ENCODE assay signal across 21 cellular contexts in genomic region chr3:63946753-63947152, GRCh38. TPM values are rescaled to one million over a fixed set of nuclear protein-coding genes. Genes with fewer than 3 reads are reported as not detected.
DNase-seq lines count a peak whose midpoint lies in the region; ATAC-seq and TF ChIP-seq lines count a peak whose summit lies in the region.
"Had no signal": no experiment of that assay in that cellular context is flagged by ENCODE, and none has a peak within 500 bp of the region (broad histone marks: within the 10 kb centered on the region; RNA-seq: fewer than 3 reads in every experiment).

No MANE protein-coding gene starts in this region.

- no peaks in the 10 kb centered on the region for H3K9me3 Mint-ChIP-seq in activated CD4-positive, alpha-beta T cell treated with anti-CD3 and anti-CD28 coated beads, Interleukin-2, amount 10 ng/mL, durations not matched to agents 7 days and 5 days
- no peaks in the 10 kb centered on the region for H3K9me3 Mint-ChIP-seq in CD8-positive, alpha-beta T cell
- no peaks in the 10 kb centered on the region for H3K9me3 Mint-ChIP-seq in chondrocyte (ENCODE audit: low read depth)
- H3K9me3 Mint-ChIP-seq in natural killer cell treated with Interleukin-12 subunit alpha and Interleukin-12 subunit beta and Interleukin-15 and Interleukin-18, amount 100 ng/mL, for 72 hours: no peaks in the 10 kb centered on the region

- H3K27me3 Mint-ChIP-seq in activated CD4-positive, alpha-beta T cell treated with anti-CD3 and anti-CD28 coated beads, Interleukin-2, amount 10 ng/mL, durations not matched to agents 7 days and 5 days: no peaks in the 10 kb centered on the region
- H3K27me3 Mint-ChIP-seq in CD8-positive, alpha-beta T cell (ENCODE audit: low read depth): no peaks in the 10 kb centered on the region
- no peaks in the 10 kb centered on the region for H3K27me3 Mint-ChIP-seq in chondrocyte (ENCODE audit: low read depth)
- no peaks in the 10 kb centered on the region for H3K27me3 Mint-ChIP-seq in natural killer cell treated with Interleukin-12 subunit alpha and Interleukin-12 subunit beta and Interleukin-15 and Interleukin-18, amount 100 ng/mL, for 72 hours

- H3K4me3 Mint-ChIP-seq in activated CD4-positive, alpha-beta T cell treated with anti-CD3 and anti-CD28 coated beads, Interleukin-2, amount 10 ng/mL, durations not matched to agents 7 days and 5 days: no peak overlapping the region
- no peak overlapping the region for H3K4me3 Mint-ChIP-seq in CD8-positive, alpha-beta T cell
- no peak overlapping the region for H3K4me3 Mint-ChIP-seq in chondrocyte (ENCODE audit: unreplicated experiment)
- H3K4me3 Mint-ChIP-seq in natural killer cell treated with Interleukin-12 subunit alpha and Interleukin-12 subunit beta and Interleukin-15 and Interleukin-18, amount 100 ng/mL, for 72 hours: no peak overlapping the region

- peaks cover 68% of the 10 kb centered on the region for H3K4me1 Mint-ChIP-seq in activated CD4-positive, alpha-beta T cell treated with anti-CD3 and anti-CD28 coated beads, Interleukin-2, amount 10 ng/mL, durations not matched to agents 7 days and 5 days
- peaks cover 66% of the 10 kb centered on the region for H3K4me1 Mint-ChIP-seq in CD8-positive, alpha-beta T cell (ENCODE audit: low read depth)
- H3K4me1 Mint-ChIP-seq in chondrocyte (ENCODE audit: low read depth): peaks cover 69% of the 10 kb centered on the region
- H3K4me1 Mint-ChIP-seq in natural killer cell treated with Interleukin-12 subunit alpha and Interleukin-12 subunit beta and Interleukin-15 and Interleukin-18, amount 100 ng/mL, for 72 hours (ENCODE audit: low read depth in 2 of 2): peaks cover 59 to 67% of the 10 kb centered on the region in 2 donors

- POLR2A ChIA-PET in activated CD4-positive, alpha-beta T cell treated with anti-CD3 and anti-CD28 coated beads, Interleukin-2, amount 10 ng/mL, durations not matched to agents 7 days and 5 days (lab: Charles Lee): no interaction called here
- POLR2A ChIA-PET in CD8-positive, alpha-beta T cell (lab: Charles Lee): interaction anchor here (1.1 kb wide), 1 partner anchor 22 kb away, joined by 3 read pairs; no protein-coding TSS in a partner anchor

- WGBS in adrenal gland, 4 donors: 94 to 100% (median 96%) methylated on average over 2 of the region's 2 CpGs

- H3K36me3 Mint-ChIP-seq in activated CD4-positive, alpha-beta T cell treated with anti-CD3 and anti-CD28 coated beads, Interleukin-2, amount 10 ng/mL, durations not matched to agents 7 days and 5 days (ENCODE audit: low read depth): peaks cover 33% of the 10 kb centered on the region
- peaks cover 21% of the 10 kb centered on the region for H3K36me3 Mint-ChIP-seq in CD8-positive, alpha-beta T cell
- peaks cover 2% of the 10 kb centered on the region for H3K36me3 Mint-ChIP-seq in chondrocyte (ENCODE audit: low read depth)
- H3K36me3 Mint-ChIP-seq in natural killer cell treated with Interleukin-12 subunit alpha and Interleukin-12 subunit beta and Interleukin-15 and Interleukin-18, amount 100 ng/mL, for 72 hours: peaks cover 6% of the 10 kb centered on the region

- ATAC-seq in CD8-positive, alpha-beta T cell: no peak
- ATAC-seq in natural killer cell treated with Interleukin-12 subunit alpha and Interleukin-12 subunit beta and Interleukin-15 and Interleukin-18, amount 100 ng/mL, for 72 hours: no peak

- no peak for TF ChIP-seq CTCF in CD8-positive, alpha-beta T cell (IDR thresholded peaks at IDR 0.05)
- TF ChIP-seq CTCF in chondrocyte (IDR thresholded peaks at IDR 0.05) (no peak), adrenal gland (IDR thresholded peaks at IDR 0.05) (no peak)

- no peaks in the 10 kb centered on the region for H3K9me3 ChIP-seq in CD8-positive, alpha-beta T cell (ENCODE audit: low read length)
- no peaks in the 10 kb centered on the region for H3K9me3 ChIP-seq in adrenal gland (replicated peaks in 1 of 3)

- H3K36me3 ChIP-seq in CD8-positive, alpha-beta T cell (ENCODE audit: insufficient read depth, low read length): no peaks in the 10 kb centered on the region
- no peaks in the 10 kb centered on the region for H3K36me3 ChIP-seq in adrenal gland (replicated peaks in 1 of 2)
- H3K36me3 ChIP-seq in H7 (replicated peaks; ENCODE audit: control insufficient read depth, insufficient read depth, low read length): no peaks in the 10 kb centered on the region

- H3K4me3 ChIP-seq in CD8-positive, alpha-beta T cell (ENCODE audit: low read depth, low read length): no peak overlapping the region
- H3K4me3 ChIP-seq in adrenal gland (no peak overlapping the region), H7 (ENCODE audit: insufficient read depth, low read depth, low read length) (no peak overlapping the region)
- H3K4me3 ChIP-seq: GM23248, PC-9 had no signal

- no peak for DNase-seq in activated CD4-positive, alpha-beta T cell treated with anti-CD3 and anti-CD28 coated beads, Interleukin-2, amount 10 ng/mL, durations not matched to agents 7 days and 5 days
- no peak for DNase-seq in activated CD4-positive, alpha-beta T cell treated with anti-CD3 and anti-CD28 coated beads, Interleukin-2, amount 50 U/mL, for 48 hours
- DNase-seq in CD8-positive, alpha-beta T cell: no peak
- DNase-seq in chondrocyte (ENCODE audit: low spot score) (no peak), adrenal gland (no peak), H7 (no peak)
- DNase-seq in natural killer cell treated with Interleukin-12 subunit alpha and Interleukin-12 subunit beta and Interleukin-15 and Interleukin-18, amount 100 ng/mL, for 72 hours (ENCODE audit: low spot score): no peak
- no peak for DNase-seq in NK-92 treated with Interleukin-12 subunit alpha and Interleukin-12 subunit beta, amount 100 ng/mL, for 24 hours (lab: John Stamatoyannopoulos, UW)
- DNase-seq: DND-41, GM23248, NCI-H1092, NCI-H146, NCI-H2081, NCI-H510A treated with DMSO at 0.1 percent for 48 hours, NCI-H82, PC-9 had no signal

- CTCF ChIA-PET in activated CD4-positive, alpha-beta T cell treated with anti-CD3 and anti-CD28 coated beads, Interleukin-2, amount 10 ng/mL, durations not matched to agents 7 days and 5 days (lab: Charles Lee): interaction anchor here (0.7 kb wide), 1 partner anchor 11 kb away, joined by 3 read pairs; no protein-coding TSS in a partner anchor
- CTCF ChIA-PET in CD8-positive, alpha-beta T cell (lab: Charles Lee): interaction anchor here (0.7 to 3.5 kb wide), 5 partner anchors 13 to 77 kb away, joined by 3 to 14 read pairs (median 3); partner anchors contain the start of gene PSMD6

- no peak overlapping the region for H3K27ac ChIP-seq in CD8-positive, alpha-beta T cell (ENCODE audit: low read depth, low read length)
- no peak overlapping the region for H3K27ac ChIP-seq in adrenal gland
- H3K27ac ChIP-seq: GM23248, KMS-11, PC-9 had no signal

- H3K27me3 ChIP-seq in CD8-positive, alpha-beta T cell (ENCODE audit: insufficient read depth, low read length): no peaks in the 10 kb centered on the region
- H3K27me3 ChIP-seq in adrenal gland (no peaks in the 10 kb centered on the region), H7 (ENCODE audit: control insufficient read depth, insufficient read depth, low read length) (no peaks in the 10 kb centered on the region)

- peak overlapping the region; percentile 63 for H3K27ac Mint-ChIP-seq in activated CD4-positive, alpha-beta T cell treated with anti-CD3 and anti-CD28 coated beads, Interleukin-2, amount 10 ng/mL, durations not matched to agents 7 days and 5 days
- peak overlapping the region; percentile 66 for H3K27ac Mint-ChIP-seq in CD8-positive, alpha-beta T cell
- H3K27ac Mint-ChIP-seq in chondrocyte (ENCODE audit: unreplicated experiment): peak overlapping the region; percentile 97
- peak overlapping the region; percentile 64 to 77 for H3K27ac Mint-ChIP-seq in natural killer cell treated with Interleukin-12 subunit alpha and Interleukin-12 subunit beta and Interleukin-15 and Interleukin-18, amount 100 ng/mL, for 72 hours

- peaks cover 20% of the 10 kb centered on the region for H3K4me1 ChIP-seq in CD8-positive, alpha-beta T cell (ENCODE audit: insufficient read depth, low read length)
- H3K4me1 ChIP-seq in adrenal gland (replicated peaks in 1 of 2): peaks cover 22 to 28% of the 10 kb centered on the region in 2 donors

- intact Hi-C loops in CD8-positive, alpha-beta T cell (cut with DNase I, micrococcal nuclease): no loop called here
- intact Hi-C loops in adrenal gland (cut with DNase I): no loop called here

- no peak for TF ChIP-seq POLR2A in adrenal gland (IDR thresholded peaks at IDR 0.05)

RNA-seq across cellular contexts. Expression of gene SCAANT1, which starts 34.6 kb away (rescaled TPM):
- total RNA-seq in activated CD4-positive, alpha-beta T cell treated with anti-CD3 and anti-CD28 coated beads, Interleukin-2, amount 10 ng/mL, durations not matched to agents 7 days and 5 days: not detected
- total RNA-seq in CD8-positive, alpha-beta T cell: not detected
- not detected in 3 replicates for total RNA-seq in chondrocyte
- total RNA-seq in natural killer cell treated with Interleukin-12 subunit alpha and Interleukin-12 subunit beta and Interleukin-15 and Interleukin-18, amount 100 ng/mL, for 72 hours: 1 to 10 TPM in 1 of 2 donors, not detected in 1; 2.6 TPM
- not detected for total RNA-seq in adrenal gland
- 1 to 10 TPM in 1 of 3 donors, not detected in 2; 1.6 TPM for polyA plus RNA-seq in adrenal gland
- not detected in 2 replicates for total RNA-seq in H7 (2014; rRNA removed; shearing (Covaris generic))
- total RNA-seq: A172, GM23248, HepG2, MCF 10A, PC-9 had no signal
- polyA plus RNA-seq: BJ, GM23248, HepG2 had no signal
